Comparison of ENCODE assay signal across 9 cellular contexts in genomic region chr19:38033658-38034150, GRCh38.
DNase-seq lines count a peak whose midpoint lies in the region; ATAC-seq, FAIRE-seq and TF ChIP-seq lines count a peak whose summit lies in the region.
"Had no signal": no experiment of that assay in that cellular context is flagged by ENCODE, and none has a peak within 500 bp of the region (broad histone marks: within the 10 kb centered on the region; RNA-seq: fewer than 3 reads in every experiment).

No MANE protein-coding gene starts in this region.

- peak; percentile 24 for TF ChIP-seq CTCF in GM13977 (IDR thresholded peaks at IDR 0.05; ENCODE audit: extremely low read depth, insufficient read depth, missing control alignments)
- no peak for TF ChIP-seq CTCF in uterus (IDR thresholded peaks at IDR 0.05)

- intact Hi-C loops in uterus (cut with DNase I; ENCODE audit: low total_unique reads), result no loop called here

- no peak overlapping the region for H3K27ac ChIP-seq in uterus

- TF ChIP-seq POLR2A in uterus (IDR thresholded peaks at IDR 0.05), result no peak

- H3K4me3 ChIP-seq in uterus, result no peak overlapping the region

- H3K9me3 ChIP-seq in uterus, result no peaks in the 10 kb centered on the region

- in situ Hi-C loops in GM13977 (cut with MboI; ENCODE audit: low pct_unique_long_range_greater_than_20kb, low sequenced_read_pairs, unreplicated experiment), result loop anchor here (25.0 kb wide), 1 partner anchor 121 kb away; the partner anchor contains the start of genes SIPA1L3 and WDR87

- peaks cover 3 to 11% of the 10 kb centered on the region in 2 donors for H3K4me1 ChIP-seq in uterus

- FAIRE-seq in frontal cortex (lab: Jason Lieb, UNC), result no peak
- FAIRE-seq: endometrium had no signal

- H3K36me3 ChIP-seq in uterus, result no peaks in the 10 kb centered on the region

- peak; percentile 80 for ATAC-seq in GM21723 (IDR thresholded peaks at IDR 0.05; ENCODE audit: unreplicated experiment)

- DNase-seq in GM13977 (ENCODE audit: low spot score) (peak; percentile 69), MV-4-11 (lab: John Stamatoyannopoulos, UW) (peak; percentile 82), iris pigment epithelial cell (ENCODE audit: low read depth) (peak; percentile 55), uterus (no peak), frontal cortex (ENCODE audit: low spot score in 2 of 2) (no peak)
- no peak for DNase-seq in activated effector memory CD4-positive, alpha-beta T cell treated with Interleukin-2 at 50 U/mL for 16 hours
- no peak for DNase-seq in effector CD8-positive, alpha-beta T cell (lab: John Stamatoyannopoulos, UW)

- no peaks in the 10 kb centered on the region for H3K27me3 ChIP-seq in uterus

Comparison
In these comparisons a context has a peak if more than half of its experiments do, and no peak if none do; other contexts are left out.
1. DNase-seq: peak in GM13977 (single experiment), MV-4-11 (single experiment) and iris pigment epithelial cell (single experiment); none in activated effector memory CD4-positive, alpha-beta T cell treated with Interleukin-2 at 50 U/mL for 16 hours (single experiment), uterus (0 of 2), frontal cortex (0 of 2) and effector CD8-positive, alpha-beta T cell (single experiment).